ENCODE assay signal across 8 cellular contexts in genomic region chr20:50190251-50191064, GRCh38. TPM values are rescaled to one million over a fixed set of nuclear protein-coding genes. Genes with fewer than 3 reads are reported as not detected.
A peak's percentile ranks its signal among the peaks of the same experiment; 100 is the strongest.
DNase-seq lines count a peak whose midpoint lies in the region; ATAC-seq and TF ChIP-seq lines count a peak whose summit lies in the region.

TSS of gene CEBPB (plus strand) at chr20:50190830. CDS start at chr20:50191034, 204 bp downstream.

- no peaks in the 10 kb centered on the region for H3K9me3 ChIP-seq in right lobe of liver

- ATAC-seq in HG03135 (IDR thresholded peaks at IDR 0.05; ENCODE audit: unreplicated experiment) (peak; percentile 39), right lobe of liver (peak; percentile 45 to 71 (median 55))

- TF ChIP-seq CTCF in right lobe of liver (IDR thresholded peaks at IDR 0.05) = peak; percentile 67 to 80 (median 76)

- DNase-seq in NCI-H2081 (lab: John Stamatoyannopoulos, UW) (peak; percentile 60 to 74), NCI-H2081 treated with DMSO at 0.1 percent for 48 hours (lab: John Stamatoyannopoulos, UW) (no peak), NCI-H69 (lab: John Stamatoyannopoulos, UW) (peak; percentile 82), dermis blood vessel endothelial cell (peak; percentile 89), right lobe of liver (peak; percentile 95 to 98 (median 97))
- DNase-seq in activated CD4-positive, alpha-beta T cell treated with anti-CD3 and anti-CD28 coated beads, Interleukin-2, amount 50 U/mL, for 4 hours = peak; percentile 78 to 79
- peak; percentile 77 to 78 for DNase-seq in stimulated activated CD4-positive, alpha-beta T cell treated with anti-CD3 and anti-CD28 coated beads, Interleukin-4, amount 100 ng/mL, for 48 hours (ENCODE audit: low read depth in 2 of 2)

- TF ChIP-seq POLR2A in right lobe of liver (IDR thresholded peaks at IDR 0.05) = peak; percentile 100

- peak within 1 kb of the TSS; percentile 98 for H3K27ac ChIP-seq in right lobe of liver

- H3K36me3 ChIP-seq in right lobe of liver = peaks cover 0 to 13% (median 7%) of the 10 kb centered on the region in 4 donors

- WGBS in right lobe of liver (ENCODE audit: insufficient coverage, low coverage, low lambda C conversion rate, missing lambda C conversion rate) = no CpG with 5 or more reads among the region's 89 CpGs

- peaks cover 0 to 34% (median 14%) of the 10 kb centered on the region in 4 donors for H3K4me1 ChIP-seq in right lobe of liver

- no peaks in the 10 kb centered on the region for H3K27me3 ChIP-seq in right lobe of liver

- peak within 1 kb of the TSS; percentile 67 to 88 (median 85) for H3K4me3 ChIP-seq in right lobe of liver

- intact Hi-C loops in right lobe of liver (cut with DNase I) = loop anchor here (5.0 kb wide), 3 partner anchors 117 to 387 kb away; no protein-coding TSS in a partner anchor

RNA-seq across cellular contexts. Expression of gene CEBPB, which starts in this region (rescaled TPM):
- total RNA-seq in dermis blood vessel endothelial cell (18.4 and 29.1 TPM in 2 replicates), right lobe of liver (100 to 1,000 TPM; 130 to 182 (median 152) TPM)
